Comparison of ENCODE assay signal across 8 cellular contexts in the genomic region with DNA sequence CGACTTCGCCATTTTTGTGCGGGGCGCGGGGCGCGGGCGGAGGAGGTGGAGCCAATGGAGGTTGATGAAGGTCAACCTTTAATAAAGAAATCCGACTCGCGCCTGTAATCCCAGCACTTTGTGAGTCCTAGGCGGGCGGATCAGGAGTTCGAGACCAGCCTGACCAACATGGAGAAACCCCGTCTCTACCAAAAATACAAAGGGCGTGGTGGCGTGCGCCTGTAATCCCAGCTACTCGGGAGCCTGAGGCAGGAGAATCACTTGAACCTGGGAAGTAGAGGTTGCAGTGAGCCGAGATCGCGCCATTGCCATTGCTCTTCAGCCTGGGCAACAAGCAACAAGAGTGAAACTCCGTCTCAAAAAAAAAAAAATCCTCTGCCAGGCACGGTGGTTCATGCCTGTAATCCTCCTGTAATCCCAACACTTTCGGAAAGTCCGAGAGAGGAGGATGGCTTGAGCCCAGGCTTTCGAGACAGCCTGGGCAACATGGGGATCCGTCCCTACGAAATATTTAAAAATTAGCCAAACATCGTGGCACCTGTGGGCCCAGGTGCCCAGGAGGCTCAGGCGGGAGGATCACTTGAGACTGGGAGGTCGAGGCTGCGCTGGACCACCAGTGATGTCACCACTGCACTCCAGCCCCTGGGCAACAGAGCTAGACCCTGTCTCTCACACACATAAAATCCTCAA. TPM values are rescaled to one million over a fixed set of nuclear protein-coding genes. Genes with fewer than 3 reads are reported as not detected.
DNase-seq lines count a peak whose midpoint lies in the region; ATAC-seq, FAIRE-seq and TF ChIP-seq lines count a peak whose summit lies in the region.

No MANE protein-coding gene starts in this region.

- dilution Hi-C loops in endothelial cell of umbilical vein (cut with MboI; ENCODE audit: extremely low pct_ligation_motif_present, low sequenced_read_pairs) = no loop called here

- peaks cover 4% of the 10 kb centered on the region for H4K20me1 ChIP-seq in OCI-LY3 (ENCODE audit: insufficient read depth, low read length)
- H4K20me1 ChIP-seq in endothelial cell of umbilical vein (replicated peaks; ENCODE audit: control insufficient read depth, extremely low read depth, insufficient read depth, low read length) = no peaks in the 10 kb centered on the region

- peaks cover 0 to 37% (median 0%) of the 10 kb centered on the region in 3 donors for H3K36me3 Mint-ChIP-seq in CD8-positive, alpha-beta memory T cell

- TF ChIP-seq POLR2A in endothelial cell of umbilical vein (IDR thresholded peaks at IDR 0.05; ENCODE audit: low read depth, low read length) (no peak), GM12892 (IDR thresholded peaks at IDR 0.05; ENCODE audit: low read depth, low read length) (no peak)

- peaks cover 21% of the 10 kb centered on the region for H3K79me2 ChIP-seq in OCI-LY3 (ENCODE audit: low read length)
- peaks cover 18% of the 10 kb centered on the region for H3K79me2 ChIP-seq in endothelial cell of umbilical vein (ENCODE audit: control insufficient read depth, insufficient read depth, low read length)

- H2AFZ ChIP-seq in OCI-LY3 (ENCODE audit: low read depth, low read length) (peak overlapping the region; percentile 71), endothelial cell of umbilical vein (ENCODE audit: low read depth, low read length) (peak overlapping the region; percentile 81)

- no peaks in the 10 kb centered on the region for H3K9me3 ChIP-seq in CD8-positive, alpha-beta memory T cell (ENCODE audit: low read length)
- H3K9me3 ChIP-seq in OCI-LY3 (ENCODE audit: insufficient read depth, low read length) (no peaks in the 10 kb centered on the region), endothelial cell of umbilical vein (replicated peaks; ENCODE audit: control insufficient read depth, insufficient read depth, low read length) (no peaks in the 10 kb centered on the region), pancreas (no peaks in the 10 kb centered on the region)

- H3K4me2 ChIP-seq in OCI-LY3 (ENCODE audit: low read length) = peak overlapping the region; percentile 66
- H3K4me2 ChIP-seq in endothelial cell of umbilical vein (ENCODE audit: insufficient read depth, low read length) = no peak overlapping the region

- no peak for FAIRE-seq in endothelial cell of umbilical vein (lab: Jason Lieb, UNC)
- FAIRE-seq in pancreas (lab: Jason Lieb, UNC) = no peak
- no peak for FAIRE-seq in GM12892 (lab: Jason Lieb, UNC)

- H3K36me3 ChIP-seq in CD8-positive, alpha-beta memory T cell (ENCODE audit: insufficient read depth, low read length) = peaks cover 15% of the 10 kb centered on the region
- H3K36me3 ChIP-seq in OCI-LY3 (replicated peaks; ENCODE audit: low read depth, low read length) (peaks cover 29% of the 10 kb centered on the region), endothelial cell of umbilical vein (ENCODE audit: control insufficient read depth in 2 of 2, extremely low read depth in 1 of 2, insufficient read depth in 2 of 2, low read length in 2 of 2) (peaks cover 6 to 27% of the 10 kb centered on the region in 2 experiments), pancreas (peaks cover 6 to 16% (median 12%) of the 10 kb centered on the region in 3 donors)

- no TSS peak for BruUV-seq in endothelial cell of umbilical vein (replicated peaks; lab: Mats Ljungman, UMichigan)

- peak overlapping the region; percentile 76 to 98 (median 96) for H3K27ac Mint-ChIP-seq in CD8-positive, alpha-beta memory T cell

- H3K4me1 ChIP-seq in CD8-positive, alpha-beta memory T cell (ENCODE audit: insufficient read depth, low read length) = peaks cover 15% of the 10 kb centered on the region
- H3K4me1 ChIP-seq in OCI-LY3 (ENCODE audit: low read length) (peaks cover 12% of the 10 kb centered on the region), endothelial cell of umbilical vein (ENCODE audit: control insufficient read depth, extremely low read depth, insufficient read depth, low read length) (peaks cover 10% of the 10 kb centered on the region), pancreas (peaks cover 0 to 6% (median 6%) of the 10 kb centered on the region in 3 donors)

- H3K27me3 Mint-ChIP-seq in CD8-positive, alpha-beta memory T cell = peaks cover 0 to 2% of the 10 kb centered on the region in 2 donors

- H3K27me3 ChIP-seq in CD8-positive, alpha-beta memory T cell (ENCODE audit: insufficient read depth, low read length, poor library complexity, severe bottlenecking) = no peaks in the 10 kb centered on the region
- H3K27me3 ChIP-seq in OCI-LY3 (ENCODE audit: low read depth, low read length) (no peaks in the 10 kb centered on the region), endothelial cell of umbilical vein (ENCODE audit: control insufficient read depth in 2 of 2, insufficient read depth in 2 of 2, low read length in 2 of 2) (no peaks in the 10 kb centered on the region), pancreas (no peaks in the 10 kb centered on the region)

- H3K9ac ChIP-seq in OCI-LY3 (ENCODE audit: low read length) (peak overlapping the region; percentile 65), endothelial cell of umbilical vein (replicated peaks; ENCODE audit: extremely low read depth, insufficient read depth, low read length) (no peak overlapping the region)

- H3K4me1 Mint-ChIP-seq in CD8-positive, alpha-beta memory T cell = peaks cover 19 to 31% (median 21%) of the 10 kb centered on the region in 3 donors

- ATAC-seq in pancreas (no peak), GM21423 (IDR thresholded peaks at IDR 0.05; ENCODE audit: unreplicated experiment) (no peak)

- no peaks in the 10 kb centered on the region for H3K9me1 ChIP-seq in endothelial cell of umbilical vein (replicated peaks; ENCODE audit: control insufficient read depth, extremely low read depth, insufficient read depth, low read length)

- POLR2A ChIA-PET in CD8-positive, alpha-beta memory T cell (lab: Charles Lee) = interaction anchor here (1.9 to 2.6 kb wide), 2 partner anchors 11 to 64 kb away, joined by 5 to 27 read pairs; a partner anchor contains a TSS
- POLR2A ChIA-PET in endothelial cell of umbilical vein (lab: Charles Lee) = interaction anchor here (1.5 to 1.9 kb wide), 2 partner anchors 11 to 85 kb away, joined by 3 to 7 read pairs; a partner anchor contains a TSS

- TF ChIP-seq CTCF in OCI-LY3 (IDR thresholded peaks at IDR 0.05; ENCODE audit: low read depth, low read length) (no peak), endothelial cell of umbilical vein (IDR thresholded peaks at IDR 0.05; ENCODE audit: extremely low read depth in 1 of 2, insufficient read depth in 1 of 2, low read depth in 1 of 2, low read length in 2 of 2) (no peak), pancreas (IDR thresholded peaks at IDR 0.05) (no peak)

- intact Hi-C loops in endothelial cell of umbilical vein (cut with micrococcal nuclease) (loop anchor here (1.0 kb wide), 4 partner anchors 12 to 84 kb away; a partner anchor contains a TSS), pancreas (cut with DNase I) (no loop called here)

- peak overlapping the region; percentile 86 for H3K4me3 ChIP-seq in CD8-positive, alpha-beta memory T cell (ENCODE audit: low read length)
- peak overlapping the region; percentile 83 for H3K4me3 ChIP-seq in OCI-LY3 (ENCODE audit: low read length)
- no peak overlapping the region for H3K4me3 ChIP-seq in endothelial cell of umbilical vein (replicated peaks in 1 of 3; ENCODE audit: insufficient read depth in 1 of 3, low read depth in 1 of 3, low read length in 3 of 3)
- peak overlapping the region in 3 of 4 donors; percentile 75 to 98 (median 94) for H3K4me3 ChIP-seq in pancreas

- peaks cover 0 to 2% (median 0%) of the 10 kb centered on the region in 5 donors for H3K9me3 Mint-ChIP-seq in CD8-positive, alpha-beta memory T cell

- CTCF ChIA-PET in CD8-positive, alpha-beta memory T cell (lab: Charles Lee) = interaction anchor here (2.0 to 3.6 kb wide), 2 partner anchors 11 to 48 kb away, joined by 6 to 24 read pairs; a partner anchor contains a TSS
- CTCF ChIA-PET in endothelial cell of umbilical vein (lab: Charles Lee) = interaction anchor here (0.9 to 2.1 kb wide), 7 partner anchors 11 to 168 kb away, joined by 3 to 14 read pairs (median 10); a partner anchor contains a TSS

- WGBS in pancreas, 2 donors = 53 to 54% methylated on average over 33 of the region's 33 CpGs

- no peak for DNase-seq in CD8-positive, alpha-beta memory T cell
- DNase-seq in endothelial cell of umbilical vein (ENCODE audit: low read depth, low spot score) (no peak), pancreas (no peak), GM12892 (ENCODE audit: insufficient read length) (no peak), HT-29 (ENCODE audit: low spot score) (no peak)
- no peak for DNase-seq in activated CD4-positive, alpha-beta T cell treated with anti-CD3 and anti-CD28 coated beads, Interleukin-2, amount 50 U/mL, for 48 hours

- H3K4me3 Mint-ChIP-seq in CD8-positive, alpha-beta memory T cell = peak overlapping the region; percentile 89 to 97 (median 94)

- peak overlapping the region; percentile 91 for H3K27ac ChIP-seq in CD8-positive, alpha-beta memory T cell (ENCODE audit: low read depth, low read length)
- H3K27ac ChIP-seq in OCI-LY3 (ENCODE audit: low read length) = no peak overlapping the region
- H3K27ac ChIP-seq in endothelial cell of umbilical vein (ENCODE audit: insufficient read depth, low read depth, low read length) = no peak overlapping the region
- H3K27ac ChIP-seq in pancreas = peak overlapping the region in 3 of 4 donors; percentile 73 to 81 (median 74)

RNA-seq across cellular contexts. Expression of a gene that starts 0.5 kb away (rescaled TPM):
- total RNA-seq in CD8-positive, alpha-beta memory T cell = 10 to 100 TPM; 79.5 to 80.6 TPM
- polyA plus RNA-seq in CD8-positive, alpha-beta memory T cell = 68.6 TPM
- total RNA-seq in endothelial cell of umbilical vein = 45.6 and 47.2 TPM in 2 replicates
- 73.3 and 73.4 TPM in 2 replicates for polyA plus RNA-seq in endothelial cell of umbilical vein
- polyA plus RNA-seq in endothelial cell of umbilical vein (2011; cell fraction: cytosol; rRNA removed) = 55.9 and 57.6 TPM in 2 replicates
- polyA plus RNA-seq in endothelial cell of umbilical vein (2011; cell fraction: nucleus; rRNA removed) = 62.2 and 111 TPM in 2 replicates
- polyA plus RNA-seq in endothelial cell of umbilical vein (2012) = 41.4 and 54.5 TPM in 2 replicates
- 93.6 and 128 TPM in 2 replicates for polyA minus RNA-seq in endothelial cell of umbilical vein
- 27.2 TPM for polyA minus RNA-seq in endothelial cell of umbilical vein (2011; cell fraction: cytosol; rRNA and poly(A)+ RNA removed)
- polyA minus RNA-seq in endothelial cell of umbilical vein (2011; cell fraction: nucleus; rRNA and poly(A)+ RNA removed) = 20.6 and 22.0 TPM in 2 replicates
- total RNA-seq in pancreas = 10 to 100 TPM; 24.6 to 38.7 (median 29.6) TPM
- polyA plus RNA-seq in pancreas = 10 to 100 TPM; 61.4 to 73.6 TPM
- polyA plus RNA-seq in GM12892 (2012; ENCODE audit: missing spikeins) = 27.1 TPM
- 84.6 and 96.2 TPM in 2 replicates for total RNA-seq in HT-29 (2014; rRNA removed; shearing (Covaris generic))

RNA-seq across cellular contexts. Expression of a gene that starts 4.3 kb away (rescaled TPM):
- total RNA-seq in CD8-positive, alpha-beta memory T cell = not detected
- polyA plus RNA-seq in CD8-positive, alpha-beta memory T cell = not detected
- total RNA-seq in endothelial cell of umbilical vein (not detected in 2 replicates), pancreas (not detected)
- polyA plus RNA-seq in endothelial cell of umbilical vein (not detected in 2 replicates), pancreas (not detected)
- not detected in 2 replicates for polyA plus RNA-seq in endothelial cell of umbilical vein (2011; cell fraction: cytosol; rRNA removed)
- not detected in 2 replicates for polyA plus RNA-seq in endothelial cell of umbilical vein (2011; cell fraction: nucleus; rRNA removed)
- not detected in 2 replicates for polyA plus RNA-seq in endothelial cell of umbilical vein (2012)
- polyA minus RNA-seq in endothelial cell of umbilical vein = not detected in 2 replicates
- not detected for polyA minus RNA-seq in endothelial cell of umbilical vein (2011; cell fraction: cytosol; rRNA and poly(A)+ RNA removed)
- polyA minus RNA-seq in endothelial cell of umbilical vein (2011; cell fraction: nucleus; rRNA and poly(A)+ RNA removed) = not detected in 2 replicates
- polyA plus RNA-seq in GM12892 (2012; ENCODE audit: missing spikeins) = not detected
- not detected in 2 replicates for total RNA-seq in HT-29 (2014; rRNA removed; shearing (Covaris generic))

RNA-seq across cellular contexts. Expression of a gene that starts 11.3 kb away (rescaled TPM):
- under 1 TPM; 0.33 to 0.90 TPM for total RNA-seq in CD8-positive, alpha-beta memory T cell
- polyA plus RNA-seq in CD8-positive, alpha-beta memory T cell = 1.4 TPM
- total RNA-seq in endothelial cell of umbilical vein (not detected in 2 replicates), pancreas (under 1 TPM in 5 of 6 donors, not detected in 1; 0.26 to 0.47 (median 0.34) TPM)
- polyA plus RNA-seq in endothelial cell of umbilical vein (0.07 and 0.41 TPM in 2 replicates), pancreas (under 1 TPM; 0.27 to 0.99 TPM)
- polyA plus RNA-seq in endothelial cell of umbilical vein (2011; cell fraction: cytosol; rRNA removed) = 0.10 and 0.25 TPM in 2 replicates
- polyA plus RNA-seq in endothelial cell of umbilical vein (2011; cell fraction: nucleus; rRNA removed) = 0.21 and 0.43 TPM in 2 replicates
- polyA plus RNA-seq in endothelial cell of umbilical vein (2012) = 0.26 and 0.76 TPM in 2 replicates
- polyA minus RNA-seq in endothelial cell of umbilical vein = 0.39 TPM in 1 of 2 replicates, not detected in the other
- polyA minus RNA-seq in endothelial cell of umbilical vein (2011; cell fraction: cytosol; rRNA and poly(A)+ RNA removed) = not detected
- 0.14 TPM in 1 of 2 replicates, not detected in the other for polyA minus RNA-seq in endothelial cell of umbilical vein (2011; cell fraction: nucleus; rRNA and poly(A)+ RNA removed)
- 0.57 TPM for polyA plus RNA-seq in GM12892 (2012; ENCODE audit: missing spikeins)
- not detected in 2 replicates for total RNA-seq in HT-29 (2014; rRNA removed; shearing (Covaris generic))

RNA-seq across cellular contexts. Expression of a gene that starts 13.9 kb away (rescaled TPM):
- total RNA-seq in CD8-positive, alpha-beta memory T cell = not detected
- polyA plus RNA-seq in CD8-positive, alpha-beta memory T cell = not detected
- total RNA-seq in endothelial cell of umbilical vein = not detected in 2 replicates
- polyA plus RNA-seq in endothelial cell of umbilical vein = not detected in 2 replicates
- polyA plus RNA-seq in endothelial cell of umbilical vein (2011; cell fraction: cytosol; rRNA removed) = not detected in 2 replicates
- polyA plus RNA-seq in endothelial cell of umbilical vein (2011; cell fraction: nucleus; rRNA removed) = not detected in 2 replicates
- not detected in 2 replicates for polyA plus RNA-seq in endothelial cell of umbilical vein (2012)
- polyA minus RNA-seq in endothelial cell of umbilical vein = not detected in 2 replicates
- not detected for polyA minus RNA-seq in endothelial cell of umbilical vein (2011; cell fraction: cytosol; rRNA and poly(A)+ RNA removed)
- not detected in 2 replicates for polyA minus RNA-seq in endothelial cell of umbilical vein (2011; cell fraction: nucleus; rRNA and poly(A)+ RNA removed)
- under 1 TPM in 4 of 6 donors, not detected in 2; 0.03 to 0.19 (median 0.04) TPM for total RNA-seq in pancreas
- polyA plus RNA-seq in pancreas = not detected
- not detected for polyA plus RNA-seq in GM12892 (2012; ENCODE audit: missing spikeins)
- total RNA-seq in HT-29 (2014; rRNA removed; shearing (Covaris generic)) = not detected in 2 replicates

RNA-seq across cellular contexts. Expression of a gene that starts 16.0 kb away (rescaled TPM):
- total RNA-seq in CD8-positive, alpha-beta memory T cell = 1 to 10 TPM; 2.7 to 3.5 TPM
- polyA plus RNA-seq in CD8-positive, alpha-beta memory T cell = 0.17 TPM
- total RNA-seq in endothelial cell of umbilical vein (4.0 and 5.8 TPM in 2 replicates), pancreas (1 to 10 TPM in 1 of 6 donors, under 1 TPM in 4, not detected in 1; 0.42 to 1.1 (median 0.78) TPM)
- polyA plus RNA-seq in endothelial cell of umbilical vein (2.7 and 2.9 TPM in 2 replicates), pancreas (1 to 10 TPM in 1 of 2 donors, under 1 TPM in 1; 0.49 to 1.2 TPM)
- 3.0 and 3.1 TPM in 2 replicates for polyA plus RNA-seq in endothelial cell of umbilical vein (2011; cell fraction: cytosol; rRNA removed)
- 2.0 and 2.9 TPM in 2 replicates for polyA plus RNA-seq in endothelial cell of umbilical vein (2011; cell fraction: nucleus; rRNA removed)
- 8.2 and 17.6 TPM in 2 replicates for polyA plus RNA-seq in endothelial cell of umbilical vein (2012)
- 1.2 TPM in 2 replicates for polyA minus RNA-seq in endothelial cell of umbilical vein
- not detected for polyA minus RNA-seq in endothelial cell of umbilical vein (2011; cell fraction: cytosol; rRNA and poly(A)+ RNA removed)
- polyA minus RNA-seq in endothelial cell of umbilical vein (2011; cell fraction: nucleus; rRNA and poly(A)+ RNA removed) = 0.67 and 1.3 TPM in 2 replicates
- 5.6 TPM for polyA plus RNA-seq in GM12892 (2012; ENCODE audit: missing spikeins)
- total RNA-seq in HT-29 (2014; rRNA removed; shearing (Covaris generic)) = 38.2 and 42.0 TPM in 2 replicates

Comparison
In these comparisons a context has a peak if more than half of its experiments do, and no peak if none do; other contexts are left out.
1. H3K27ac ChIP-seq: peak in CD8-positive, alpha-beta memory T cell (single experiment) and pancreas (3 of 4); none in OCI-LY3 (single experiment) and endothelial cell of umbilical vein (single experiment).
2. H3K4me3 ChIP-seq: peak in CD8-positive, alpha-beta memory T cell (single experiment), OCI-LY3 (single experiment) and pancreas (3 of 4); none in endothelial cell of umbilical vein (0 of 3).